ENCODE assay signal across 8 cellular contexts in genomic region chr2:173355866-173356508, GRCh38.
A peak's percentile ranks its signal among the peaks of the same experiment; 100 is the strongest.
DNase-seq lines count a peak whose midpoint lies in the region; ATAC-seq and TF ChIP-seq lines count a peak whose summit lies in the region.

No MANE protein-coding gene starts in this region.

- H3K9me3 Mint-ChIP-seq in stimulated activated effector memory CD8-positive, alpha-beta T cell treated with anti-CD3 and anti-CD28 coated beads, Interleukin-12 subunit alpha, Interleukin-12 subunit beta, amount 100 ng/mL, for 72 hours = no peaks in the 10 kb centered on the region

- DNase-seq in activated CD4-positive, alpha-beta T cell treated with anti-CD3 and anti-CD28 coated beads, Interleukin-2, amount 50 U/mL, for 48 hours = peak; percentile 27 to 38
- no peak for DNase-seq in activated CD4-positive, alpha-beta T cell treated with anti-CD3 and anti-CD28 coated beads for 4 hours
- DNase-seq in RWPE2 (ENCODE audit: low spot score) (no peak), fibroblast of peridontal ligament (ENCODE audit: extremely low read depth) (peak; percentile 17), SIG-M5 treated with dmso at 0.1 percent for 504 hours (lab: John Stamatoyannopoulos, UW; ENCODE audit: unreplicated experiment) (no peak), hepatic stellate cell (ENCODE audit: low spot score) (no peak), NCI-H1092 (lab: John Stamatoyannopoulos, UW) (no peak)
- DNase-seq in stimulated activated effector memory CD8-positive, alpha-beta T cell treated with anti-CD3 and anti-CD28 coated beads, Interleukin-12 subunit alpha, Interleukin-12 subunit beta, amount 100 ng/mL, for 72 hours (ENCODE audit: low spot score in 2 of 2) = no peak

- TF ChIP-seq CTCF in RWPE2 (IDR thresholded peaks at IDR 0.05; ENCODE audit: poor library complexity, severe bottlenecking) = no peak

- peaks cover 43% of the 10 kb centered on the region for H3K36me3 ChIP-seq in RWPE2 (ENCODE audit: low read depth)

- ATAC-seq in RWPE2 (ENCODE audit: low read depth) = peak; percentile 54
- no peak for ATAC-seq in stimulated activated effector memory CD8-positive, alpha-beta T cell treated with anti-CD3 and anti-CD28 coated beads, Interleukin-12 subunit alpha, Interleukin-12 subunit beta, amount 100 ng/mL, for 72 hours

- peak overlapping the region; percentile 81 for H3K4me3 Mint-ChIP-seq in stimulated activated effector memory CD8-positive, alpha-beta T cell treated with anti-CD3 and anti-CD28 coated beads, Interleukin-12 subunit alpha, Interleukin-12 subunit beta, amount 100 ng/mL, for 72 hours

- H3K4me3 ChIP-seq in RWPE2 (ENCODE audit: severe bottlenecking) = peak overlapping the region; percentile 71

- no peaks in the 10 kb centered on the region for H3K9me3 ChIP-seq in RWPE2 (ENCODE audit: severe bottlenecking)

- peak overlapping the region; percentile 69 for H3K27ac ChIP-seq in RWPE2 (ENCODE audit: poor library complexity, severe bottlenecking)

- H3K27me3 ChIP-seq in RWPE2 (ENCODE audit: insufficient read depth, poor library complexity, severe bottlenecking) = no peaks in the 10 kb centered on the region

- no peak overlapping the region for H3K27ac Mint-ChIP-seq in stimulated activated effector memory CD8-positive, alpha-beta T cell treated with anti-CD3 and anti-CD28 coated beads, Interleukin-12 subunit alpha, Interleukin-12 subunit beta, amount 100 ng/mL, for 72 hours

- peaks cover 53% of the 10 kb centered on the region for H3K4me1 Mint-ChIP-seq in stimulated activated effector memory CD8-positive, alpha-beta T cell treated with anti-CD3 and anti-CD28 coated beads, Interleukin-12 subunit alpha, Interleukin-12 subunit beta, amount 100 ng/mL, for 72 hours

- peaks cover 14% of the 10 kb centered on the region for H3K4me1 ChIP-seq in RWPE2 (ENCODE audit: insufficient read depth, poor library complexity, severe bottlenecking)

- peaks cover 23% of the 10 kb centered on the region for H3K36me3 Mint-ChIP-seq in stimulated activated effector memory CD8-positive, alpha-beta T cell treated with anti-CD3 and anti-CD28 coated beads, Interleukin-12 subunit alpha, Interleukin-12 subunit beta, amount 100 ng/mL, for 72 hours

Comparison
In these comparisons a context has a peak if more than half of its experiments do, and no peak if none do; other contexts are left out.
1. DNase-seq: peak in activated CD4-positive, alpha-beta T cell treated with anti-CD3 and anti-CD28 coated beads, Interleukin-2, amount 50 U/mL, for 48 hours (2 of 2) and fibroblast of peridontal ligament (single experiment); none in activated CD4-positive, alpha-beta T cell treated with anti-CD3 and anti-CD28 coated beads for 4 hours (0 of 2), RWPE2 (single experiment), stimulated activated effector memory CD8-positive, alpha-beta T cell treated with anti-CD3 and anti-CD28 coated beads, Interleukin-12 subunit alpha, Interleukin-12 subunit beta, amount 100 ng/mL, for 72 hours (0 of 2), SIG-M5 treated with dmso at 0.1 percent for 504 hours (single experiment), hepatic stellate cell (single experiment) and NCI-H1092 (single experiment).